In genomic region chr6:109051301-109051700, GRCh38 we compare ENCODE assay signal across 18 cellular contexts. TPM values are rescaled to one million over a fixed set of nuclear protein-coding genes. Genes with fewer than 3 reads are reported as not detected.
DNase-seq lines count a peak whose midpoint lies in the region; ATAC-seq and TF ChIP-seq lines count a peak whose summit lies in the region.
"Had no signal": no experiment of that assay in that cellular context is flagged by ENCODE, and none has a peak within 500 bp of the region (broad histone marks: within the 10 kb centered on the region; RNA-seq: fewer than 3 reads in every experiment).

No MANE protein-coding gene starts in this region.

- peaks cover 20 to 45% (median 29%) of the 10 kb centered on the region in 4 donors for H3K4me1 Mint-ChIP-seq in CD4-positive, CD25-positive, alpha-beta regulatory T cell
- peaks cover 31% of the 10 kb centered on the region for H3K4me1 Mint-ChIP-seq in activated CD4-positive, alpha-beta T cell treated with anti-CD3 and anti-CD28 coated beads for 36 hours
- H3K4me1 Mint-ChIP-seq in CD4-positive, alpha-beta memory T cell: peaks cover 27 to 37% (median 30%) of the 10 kb centered on the region in 4 donors

- no peak overlapping the region for H3K9ac ChIP-seq in HCT116 (ENCODE audit: low read length)
- no peak overlapping the region for H3K9ac ChIP-seq in parathyroid adenoma

- no peaks in the 10 kb centered on the region for H3K27me3 ChIP-seq in CD4-positive, CD25-positive, alpha-beta regulatory T cell (ENCODE audit: control insufficient read depth, insufficient read depth, low read length)
- H3K27me3 ChIP-seq in HCT116 (ENCODE audit: insufficient read depth, low read length): no peaks in the 10 kb centered on the region
- H3K27me3 ChIP-seq in parathyroid adenoma (ENCODE audit: control insufficient read depth, insufficient read depth, low read length): no peaks in the 10 kb centered on the region
- H3K27me3 ChIP-seq in CD4-positive, alpha-beta memory T cell (ENCODE audit: insufficient read depth, low read length): no peaks in the 10 kb centered on the region
- H3K27me3 ChIP-seq: MG63, Peyer's patch had no signal

- ATAC-seq in CD4-positive, CD25-positive, alpha-beta regulatory T cell (ENCODE audit: low read depth in 2 of 2): no peak
- ATAC-seq in HCT116: peak; percentile 36; the same call in 1 of the 2 replicates
- ATAC-seq in activated CD4-positive, alpha-beta T cell treated with anti-CD3 and anti-CD28 coated beads for 36 hours: no peak
- ATAC-seq: GM23338 had no signal

- no peak for TF ChIP-seq POLR2A in HCT116 (IDR thresholded peaks at IDR 0.05; ENCODE audit: borderline replicate concordance, extremely low read depth, insufficient read depth, insufficient read length)

- H3K9me2 ChIP-seq in HCT116 (ENCODE audit: insufficient read depth): no peaks in the 10 kb centered on the region

- no peaks in the 10 kb centered on the region for H3K36me3 ChIP-seq in CD4-positive, CD25-positive, alpha-beta regulatory T cell (ENCODE audit: control insufficient read depth, insufficient read depth, low read length)
- no peaks in the 10 kb centered on the region for H3K36me3 ChIP-seq in HCT116 (ENCODE audit: control insufficient read depth in 1 of 2, insufficient read depth in 2 of 2, low read length in 2 of 2)
- no peaks in the 10 kb centered on the region for H3K36me3 ChIP-seq in parathyroid adenoma (ENCODE audit: control insufficient read depth, insufficient read depth, low read length)
- H3K36me3 ChIP-seq in CD4-positive, alpha-beta memory T cell (ENCODE audit: insufficient read depth, low read length): no peaks in the 10 kb centered on the region
- H3K36me3 ChIP-seq: MG63, Peyer's patch had no signal

- POLR2A ChIA-PET in HCT116 (lab: Charles Lee): no interaction called here
- POLR2A ChIA-PET in activated CD4-positive, alpha-beta T cell treated with anti-CD3 and anti-CD28 coated beads for 36 hours (lab: Charles Lee): no interaction called here
- POLR2A ChIA-PET in CD4-positive, alpha-beta memory T cell (lab: Charles Lee; ENCODE audit: partially characterized antibody): interaction anchor here (0.8 to 1.4 kb wide), 2 partner anchors 11 to 15 kb away, joined by 3 to 8 read pairs; no protein-coding TSS in a partner anchor

- peaks cover 7% of the 10 kb centered on the region for H3K4me1 ChIP-seq in CD4-positive, CD25-positive, alpha-beta regulatory T cell (ENCODE audit: control insufficient read depth, insufficient read depth, low read length, poor library complexity, severe bottlenecking)
- H3K4me1 ChIP-seq in HCT116 (ENCODE audit: control insufficient read depth in 1 of 2, insufficient read depth in 2 of 2, low read length in 2 of 2) (peaks cover 0 to 12% of the 10 kb centered on the region in 2 experiments; a peak in 2 of 4 replicates), parathyroid adenoma (peaks cover 18% of the 10 kb centered on the region)
- peaks cover 24% of the 10 kb centered on the region for H3K4me1 ChIP-seq in CD4-positive, alpha-beta memory T cell (ENCODE audit: insufficient read depth, low read length)

- H3K9me3 ChIP-seq in CD4-positive, CD25-positive, alpha-beta regulatory T cell (ENCODE audit: control insufficient read depth in 2 of 2, low read length in 2 of 2): no peaks in the 10 kb centered on the region
- H3K9me3 ChIP-seq in HCT116 (ENCODE audit: control insufficient read depth in 1 of 2, insufficient read depth in 1 of 2, low read depth in 1 of 2, low read length in 2 of 2) (no peaks in the 10 kb centered on the region), parathyroid adenoma (ENCODE audit: control insufficient read depth, low read length) (no peaks in the 10 kb centered on the region)
- H3K9me3 ChIP-seq in CD4-positive, alpha-beta memory T cell (ENCODE audit: control insufficient read depth in 1 of 2, low read length in 2 of 2): no peaks in the 10 kb centered on the region
- H3K9me3 ChIP-seq: MG63, Peyer's patch had no signal

- H3K79me2 ChIP-seq in HCT116 (ENCODE audit: insufficient read depth, low read length) (no peaks in the 10 kb centered on the region), parathyroid adenoma (peaks cover 40% of the 10 kb centered on the region)

- no peak overlapping the region for H3K4me2 ChIP-seq in HCT116 (ENCODE audit: low read length)
- no peak overlapping the region for H3K4me2 ChIP-seq in parathyroid adenoma (ENCODE audit: low read length)
- H3K4me2 ChIP-seq: GM23338 had no signal

- H3K9me3 Mint-ChIP-seq in CD4-positive, CD25-positive, alpha-beta regulatory T cell: peaks cover 0 to 3% (median 0%) of the 10 kb centered on the region in 7 donors
- peaks cover 2% of the 10 kb centered on the region for H3K9me3 Mint-ChIP-seq in activated CD4-positive, alpha-beta T cell treated with anti-CD3 and anti-CD28 coated beads for 36 hours (ENCODE audit: low read depth)
- H3K9me3 Mint-ChIP-seq in CD4-positive, alpha-beta memory T cell: no peaks in the 10 kb centered on the region
- H3K9me3 Mint-ChIP-seq: CD8-positive, alpha-beta memory T cell had no signal

- intact Hi-C loops in HCT116 (cut with micrococcal nuclease): no loop called here
- intact Hi-C loops in activated CD4-positive, alpha-beta T cell treated with anti-CD3 and anti-CD28 coated beads for 36 hours (cut with DNase I, micrococcal nuclease): no loop called here
- intact Hi-C loops in CD4-positive, alpha-beta memory T cell (cut with micrococcal nuclease): no loop called here

- no TSS peak for BruUV-seq in HCT116 (replicated peaks; lab: Mats Ljungman, UMichigan)

- no peak for DNase-seq in CD4-positive, CD25-positive, alpha-beta regulatory T cell
- DNase-seq in HCT116 (ENCODE audit: low read depth, low spot score) (no peak), SK-MEL-5 (ENCODE audit: low read depth, low spot score) (peak; percentile 23), DMS 273 (lab: John Stamatoyannopoulos, UW; ENCODE audit: unreplicated experiment) (no peak)
- DNase-seq in activated CD4-positive, alpha-beta T cell treated with anti-CD3 and anti-CD28 coated beads for 36 hours: no peak
- no peak for DNase-seq in CD4-positive, alpha-beta memory T cell
- DNase-seq: CD8-positive, alpha-beta memory T cell; DMS79 treated with DMSO at 0.1 percent for 48 hours; MG63; NCI-H1092; NCI-H1436 treated with DMSO at 0.1 percent for 48 hours; NCI-H2029 treated with DMSO at 0.1 percent for 48 hours; NCI-H2171 treated with DMSO at 0.1 percent for 48 hours; NCI-H446; Peyer's patch; SW 1271 had no signal

- H3K4me3 Mint-ChIP-seq in CD4-positive, CD25-positive, alpha-beta regulatory T cell: no peak overlapping the region
- H3K4me3 Mint-ChIP-seq in activated CD4-positive, alpha-beta T cell treated with anti-CD3 and anti-CD28 coated beads for 36 hours: no peak overlapping the region
- no peak overlapping the region for H3K4me3 Mint-ChIP-seq in CD4-positive, alpha-beta memory T cell
- H3K4me3 Mint-ChIP-seq: GM23338 had no signal

- H3K27ac Mint-ChIP-seq in CD4-positive, CD25-positive, alpha-beta regulatory T cell: no peak overlapping the region
- H3K27ac Mint-ChIP-seq in activated CD4-positive, alpha-beta T cell treated with anti-CD3 and anti-CD28 coated beads for 36 hours: no peak overlapping the region
- no peak overlapping the region for H3K27ac Mint-ChIP-seq in CD4-positive, alpha-beta memory T cell
- H3K27ac Mint-ChIP-seq: GM23338 had no signal

- CTCF ChIA-PET in HCT116 (lab: Charles Lee): no interaction called here
- CTCF ChIA-PET in activated CD4-positive, alpha-beta T cell treated with anti-CD3 and anti-CD28 coated beads for 36 hours (lab: Charles Lee): interaction anchor here (2.1 to 2.7 kb wide), 2 partner anchors 15 to 21 kb away, joined by 5 to 19 read pairs; no protein-coding TSS in a partner anchor
- CTCF ChIA-PET in CD4-positive, alpha-beta memory T cell (lab: Charles Lee; ENCODE audit: partially characterized antibody): interaction anchor here (3.5 kb wide), 1 partner anchor 14 kb away, joined by 16 read pairs; no protein-coding TSS in a partner anchor

- TF ChIP-seq CTCF in HCT116 (IDR thresholded peaks at IDR 0.05 in 2 of 3, conservative IDR thresholded peaks at IDR 0.05 in 1 of 3; ENCODE audit: borderline replicate concordance in 1 of 3, insufficient read depth in 1 of 3, low read depth in 2 of 3, low read length in 2 of 3) (no peak), parathyroid adenoma (IDR thresholded peaks at IDR 0.05) (no peak)

- TF ChIP-seq RAD21 in HCT116 (IDR thresholded peaks at IDR 0.05; ENCODE audit: low read depth): no peak

- peak overlapping the region; percentile 0 for H3K4me3 ChIP-seq in CD4-positive, CD25-positive, alpha-beta regulatory T cell (ENCODE audit: low read depth, low read length)
- no peak overlapping the region for H3K4me3 ChIP-seq in HCT116 (replicated peaks in 1 of 2; ENCODE audit: low read depth in 1 of 2, low read length in 2 of 2)
- H3K4me3 ChIP-seq in parathyroid adenoma (ENCODE audit: low read depth, low read length): no peak overlapping the region
- no peak overlapping the region for H3K4me3 ChIP-seq in CD4-positive, alpha-beta memory T cell (ENCODE audit: low read length in 2 of 2)
- H3K4me3 ChIP-seq: GM23338, MG63, Peyer's patch had no signal

- peaks cover 4% of the 10 kb centered on the region for H3K27me3 Mint-ChIP-seq in CD4-positive, CD25-positive, alpha-beta regulatory T cell
- H3K27me3 Mint-ChIP-seq in activated CD4-positive, alpha-beta T cell treated with anti-CD3 and anti-CD28 coated beads for 36 hours: no peaks in the 10 kb centered on the region
- H3K27me3 Mint-ChIP-seq in CD4-positive, alpha-beta memory T cell: no peaks in the 10 kb centered on the region
- H3K27me3 Mint-ChIP-seq: CD8-positive, alpha-beta memory T cell had no signal

- H3K27ac ChIP-seq in CD4-positive, CD25-positive, alpha-beta regulatory T cell (ENCODE audit: insufficient read depth, low read length, poor library complexity, severe bottlenecking): no peak overlapping the region
- no peak overlapping the region for H3K27ac ChIP-seq in HCT116 (ENCODE audit: low read depth, low read length)
- H3K27ac ChIP-seq in parathyroid adenoma: peak overlapping the region; percentile 30
- H3K27ac ChIP-seq in CD4-positive, alpha-beta memory T cell (ENCODE audit: low read depth, low read length): no peak overlapping the region
- H3K27ac ChIP-seq: Peyer's patch had no signal

- H4K20me1 ChIP-seq in HCT116 (ENCODE audit: insufficient read depth): no peaks in the 10 kb centered on the region

- in situ Hi-C loops in SK-MEL-5 (cut with HindIII; ENCODE audit: low pct_unique_long_range_greater_than_20kb, low sequenced_read_pairs): no loop called here

- H2AFZ ChIP-seq in HCT116 (ENCODE audit: low read depth, low read length, poor library complexity, severe bottlenecking) (no peak overlapping the region), parathyroid adenoma (peak overlapping the region; percentile 18)
- H2AFZ ChIP-seq: GM23338 had no signal

- peaks cover 5% of the 10 kb centered on the region for H3K36me3 Mint-ChIP-seq in CD4-positive, CD25-positive, alpha-beta regulatory T cell
- H3K36me3 Mint-ChIP-seq in activated CD4-positive, alpha-beta T cell treated with anti-CD3 and anti-CD28 coated beads for 36 hours (ENCODE audit: low read depth): no peaks in the 10 kb centered on the region
- H3K36me3 Mint-ChIP-seq in CD4-positive, alpha-beta memory T cell: peaks cover 0 to 2% of the 10 kb centered on the region in 2 donors

- RAD21 ChIA-PET in HCT116 (lab: Charles Lee; ENCODE audit: low non-redundant PET in 1 of 2, low total read pairs in 2 of 2, uncharacterized antibody in 2 of 2, unreplicated experiment in 2 of 2): no interaction called here

RNA-seq across cellular contexts. Expression of gene SESN1, which starts 43.3 kb away (rescaled TPM):
- total RNA-seq in CD4-positive, CD25-positive, alpha-beta regulatory T cell: 51.8 TPM
- polyA plus RNA-seq in CD4-positive, CD25-positive, alpha-beta regulatory T cell: 10 to 100 TPM; 15.8 to 59.6 (median 37.4) TPM
- 9.3 TPM for total RNA-seq in HCT116 (2021; ENCODE audit: unreplicated experiment)
- polyA plus RNA-seq in HCT116 (2012): 3.8 and 4.0 TPM in 2 replicates
- total RNA-seq in SK-MEL-5 (2014; rRNA removed; shearing (Covaris generic)): 24.7 and 27.9 TPM in 2 replicates
- 13.6 and 17.7 TPM in 2 replicates for polyA plus RNA-seq in SK-MEL-5 (2015; cell fraction: cytosol; rRNA removed)
- polyA plus RNA-seq in SK-MEL-5 (2015; cell fraction: nucleus; rRNA removed): 37.7 and 42.5 TPM in 2 replicates
- total RNA-seq in activated CD4-positive, alpha-beta T cell treated with anti-CD3 and anti-CD28 coated beads for 36 hours: 10 to 100 TPM in 1 of 2 experiments, 1 to 10 TPM in 1; 9.7 to 10.0 TPM
- 10 to 100 TPM; 45.7 to 47.3 TPM for total RNA-seq in CD4-positive, alpha-beta memory T cell
- polyA plus RNA-seq in CD4-positive, alpha-beta memory T cell: 10 to 100 TPM; 37.0 to 51.7 TPM

RNA-seq across cellular contexts. Expression of gene CEP57L1, which starts 44.0 kb away (rescaled TPM):
- total RNA-seq in CD4-positive, CD25-positive, alpha-beta regulatory T cell: 6.9 TPM
- 10 to 100 TPM in 2 of 4 donors, 1 to 10 TPM in 2; 6.6 to 12.4 (median 9.5) TPM for polyA plus RNA-seq in CD4-positive, CD25-positive, alpha-beta regulatory T cell
- total RNA-seq in HCT116 (2021; ENCODE audit: unreplicated experiment): 20.7 TPM
- polyA plus RNA-seq in HCT116 (2012): 8.9 and 13.9 TPM in 2 replicates
- 15.2 and 18.7 TPM in 2 replicates for total RNA-seq in SK-MEL-5 (2014; rRNA removed; shearing (Covaris generic))
- polyA plus RNA-seq in SK-MEL-5 (2015; cell fraction: cytosol; rRNA removed): 5.7 and 14.9 TPM in 2 replicates
- 16.1 and 18.0 TPM in 2 replicates for polyA plus RNA-seq in SK-MEL-5 (2015; cell fraction: nucleus; rRNA removed)
- 10 to 100 TPM; 23.8 to 36.9 TPM for total RNA-seq in activated CD4-positive, alpha-beta T cell treated with anti-CD3 and anti-CD28 coated beads for 36 hours
- 1 to 10 TPM; 5.7 to 9.2 TPM for total RNA-seq in CD4-positive, alpha-beta memory T cell
- polyA plus RNA-seq in CD4-positive, alpha-beta memory T cell: 1 to 10 TPM; 6.3 to 7.4 TPM
